In genomic region chrX:26387906-26388305, GRCh38 we compare ENCODE assay signal across 21 cellular contexts.
DNase-seq lines count a peak whose midpoint lies in the region; ATAC-seq and FAIRE-seq lines count a peak whose summit lies in the region.
"Had no signal": no experiment of that assay in that cellular context is flagged by ENCODE, and none has a peak within 500 bp of the region (broad histone marks: within the 10 kb centered on the region; RNA-seq: fewer than 3 reads in every experiment).

No MANE protein-coding gene starts in this region.

- DNase-seq in HTR-8/SVneo (ENCODE audit: insufficient read length, low spot score), result no peak
- peak; percentile 1 for DNase-seq in glomerular visceral epithelial cell (ENCODE audit: extremely low spot score)
- peak; percentile 34 for DNase-seq in kidney tubule cell (ENCODE audit: low spot score)
- DNase-seq in Kasumi-1 (lab: John Stamatoyannopoulos, UW), result no peak
- no peak for DNase-seq in T-helper 9 cell
- DNase-seq in inferior parietal cortex (ENCODE audit: extremely low spot score), result no peak
- DNase-seq: 8988T; ACHN; AML-193; BE2C; CD4-positive, alpha-beta memory T cell; COR-L47; DMS153; DND-41; GOT3; H7; HCEC 1CT had no signal

- FAIRE-seq in HTR-8/SVneo (lab: Jason Lieb, UNC), result peak; percentile 20
- FAIRE-seq: A549, G401.6, GM12892 had no signal

- no peak for ATAC-seq in HG03342 (IDR thresholded peaks at IDR 0.05; ENCODE audit: unreplicated experiment)
- ATAC-seq: A549 had no signal

Comparison
In these comparisons a context has a peak if more than half of its experiments do, and no peak if none do; other contexts are left out.
1. DNase-seq: peak in glomerular visceral epithelial cell (single experiment) and kidney tubule cell (single experiment); none in HTR-8/SVneo (single experiment), Kasumi-1 (0 of 2), T-helper 9 cell (single experiment) and inferior parietal cortex (single experiment).